8 cellular contexts compared by ENCODE assay signal in the genomic region with DNA sequence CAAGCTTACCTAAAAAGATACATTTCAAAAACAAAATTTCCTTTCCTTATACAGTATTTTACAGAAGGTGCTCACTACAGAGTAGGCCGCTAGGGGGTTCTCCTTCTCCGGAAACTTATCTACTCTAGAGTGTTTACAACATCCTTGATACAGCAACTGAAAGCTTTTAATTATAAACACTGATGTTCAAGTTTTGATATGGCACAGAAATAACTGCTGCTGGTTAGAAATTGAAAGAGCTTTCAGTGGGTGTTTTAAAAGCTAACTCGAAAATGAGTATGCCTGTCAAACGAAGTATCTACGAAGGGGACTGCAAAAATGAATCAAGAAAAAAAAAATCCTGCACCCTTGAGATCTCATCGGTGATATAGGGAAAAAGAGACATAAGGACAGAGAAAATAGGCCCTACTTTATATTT. TPM values are rescaled to one million over a fixed set of nuclear protein-coding genes. Genes with fewer than 3 reads are reported as not detected.
DNase-seq lines count a peak whose midpoint lies in the region; ATAC-seq and TF ChIP-seq lines count a peak whose summit lies in the region.

No MANE protein-coding gene starts in this region.

- H3K27ac Mint-ChIP-seq in activated T-cell treated with anti-CD3 and anti-CD28 coated beads, Interleukin-2, amount 50 U/mL, for 72 hours = peak overlapping the region; percentile 100
- H3K27ac Mint-ChIP-seq in naive thymus-derived CD8-positive, alpha-beta T cell = peak overlapping the region; percentile 86 to 99 (median 98)
- peak overlapping the region; percentile 98 for H3K27ac Mint-ChIP-seq in type B pancreatic cell

- ATAC-seq in HG02678 (IDR thresholded peaks at IDR 0.05; ENCODE audit: unreplicated experiment) = peak; percentile 42
- ATAC-seq in activated T-cell treated with anti-CD3 and anti-CD28 coated beads, Interleukin-2, amount 50 U/mL, for 72 hours (replicated peaks in 1 of 2) = peak; percentile 30 to 34
- ATAC-seq in naive thymus-derived CD8-positive, alpha-beta T cell = peak; percentile 32 to 34

- POLR2A ChIA-PET in naive thymus-derived CD8-positive, alpha-beta T cell (lab: Charles Lee) = interaction anchor here (1.5 to 1.9 kb wide), 2 partner anchors 21 to 272 kb away, joined by 4 to 5 read pairs; partner anchors contain the start of gene CD55

- H3K36me3 Mint-ChIP-seq in activated T-cell treated with anti-CD3 and anti-CD28 coated beads, Interleukin-2, amount 50 U/mL, for 72 hours (ENCODE audit: insufficient read depth in 2 of 2) = peaks cover 1 to 12% of the 10 kb centered on the region in 2 donors
- peaks cover 0 to 45% (median 14%) of the 10 kb centered on the region in 3 donors for H3K36me3 Mint-ChIP-seq in naive thymus-derived CD8-positive, alpha-beta T cell
- peaks cover 10% of the 10 kb centered on the region for H3K36me3 Mint-ChIP-seq in type B pancreatic cell

- H3K9me3 Mint-ChIP-seq in activated T-cell treated with anti-CD3 and anti-CD28 coated beads, Interleukin-2, amount 50 U/mL, for 72 hours = no peaks in the 10 kb centered on the region
- no peaks in the 10 kb centered on the region for H3K9me3 Mint-ChIP-seq in naive thymus-derived CD8-positive, alpha-beta T cell
- H3K9me3 Mint-ChIP-seq in type B pancreatic cell = no peaks in the 10 kb centered on the region

- no peaks in the 10 kb centered on the region for H3K27me3 Mint-ChIP-seq in activated T-cell treated with anti-CD3 and anti-CD28 coated beads, Interleukin-2, amount 50 U/mL, for 72 hours (ENCODE audit: low read depth)
- no peaks in the 10 kb centered on the region for H3K27me3 Mint-ChIP-seq in naive thymus-derived CD8-positive, alpha-beta T cell
- peaks cover 3% of the 10 kb centered on the region for H3K27me3 Mint-ChIP-seq in type B pancreatic cell

- TF ChIP-seq CTCF in fibroblast of mammary gland (conservative IDR thresholded peaks at IDR 0.05; ENCODE audit: control insufficient read depth, insufficient read depth, low read depth, low read length) (peak; percentile 87), type B pancreatic cell (conservative IDR thresholded peaks at IDR 0.05) (peak; percentile 93)

- H3K4me3 ChIP-seq in fibroblast of mammary gland (ENCODE audit: control insufficient read depth, low read depth, low read length) = peak overlapping the region; percentile 96

- DNase-seq in DMS79 treated with DMSO at 0.1 percent for 48 hours (lab: John Stamatoyannopoulos, UW) (peak; percentile 50), NCI-H526 (lab: John Stamatoyannopoulos, UW) (peak; percentile 4 to 44), fibroblast of mammary gland (ENCODE audit: low read depth) (peak; percentile 63), type B pancreatic cell (ENCODE audit: extremely low spot score, unreplicated experiment) (no peak), iPS-NIHi11 (ENCODE audit: low spot score) (no peak)
- peak; percentile 54 to 61 for DNase-seq in activated T-cell treated with anti-CD3 and anti-CD28 coated beads, Interleukin-2, amount 50 U/mL, for 72 hours
- DNase-seq in naive thymus-derived CD8-positive, alpha-beta T cell = peak in 9 of 10 donors; percentile 31 to 75 (median 53)

- H3K4me1 Mint-ChIP-seq in activated T-cell treated with anti-CD3 and anti-CD28 coated beads, Interleukin-2, amount 50 U/mL, for 72 hours (ENCODE audit: low read depth) = peaks cover 72% of the 10 kb centered on the region
- H3K4me1 Mint-ChIP-seq in naive thymus-derived CD8-positive, alpha-beta T cell = peaks cover 25 to 86% (median 68%) of the 10 kb centered on the region in 4 donors
- H3K4me1 Mint-ChIP-seq in type B pancreatic cell (ENCODE audit: unreplicated experiment) = peaks cover 57% of the 10 kb centered on the region

- H3K4me3 Mint-ChIP-seq in activated T-cell treated with anti-CD3 and anti-CD28 coated beads, Interleukin-2, amount 50 U/mL, for 72 hours = peak overlapping the region; percentile 98 to 100
- H3K4me3 Mint-ChIP-seq in naive thymus-derived CD8-positive, alpha-beta T cell = peak overlapping the region; percentile 91 to 100 (median 97)
- peak overlapping the region; percentile 97 for H3K4me3 Mint-ChIP-seq in type B pancreatic cell

RNA-seq across cellular contexts. Expression of gene YOD1, which starts 1.0 kb away (rescaled TPM):
- 10 to 100 TPM; 12.6 to 13.2 TPM for total RNA-seq in activated T-cell treated with anti-CD3 and anti-CD28 coated beads, Interleukin-2, amount 50 U/mL, for 72 hours
- 10 to 100 TPM; 11.5 to 12.0 TPM for total RNA-seq in naive thymus-derived CD8-positive, alpha-beta T cell
- polyA plus RNA-seq in naive thymus-derived CD8-positive, alpha-beta T cell = 1 to 10 TPM in 1 of 3 donors, under 1 TPM in 2; 0.70 to 1.3 (median 0.90) TPM
- total RNA-seq in type B pancreatic cell (ENCODE audit: low replicate concordance) = 12.3 and 15.0 TPM in 2 replicates

RNA-seq across cellular contexts. Expression of gene PFKFB2, which starts 3.1 kb away (rescaled TPM):
- total RNA-seq in activated T-cell treated with anti-CD3 and anti-CD28 coated beads, Interleukin-2, amount 50 U/mL, for 72 hours = 1 to 10 TPM; 4.6 to 6.9 TPM
- 1 to 10 TPM; 4.7 to 6.5 TPM for total RNA-seq in naive thymus-derived CD8-positive, alpha-beta T cell
- polyA plus RNA-seq in naive thymus-derived CD8-positive, alpha-beta T cell = 1 to 10 TPM; 1.0 to 1.3 (median 1.1) TPM
- total RNA-seq in type B pancreatic cell (ENCODE audit: low replicate concordance) = 18.7 and 31.4 TPM in 2 replicates

RNA-seq across cellular contexts. Expression of gene C1orf116, which starts 17.4 kb away (rescaled TPM):
- under 1 TPM; 0.12 to 0.21 TPM for total RNA-seq in activated T-cell treated with anti-CD3 and anti-CD28 coated beads, Interleukin-2, amount 50 U/mL, for 72 hours
- total RNA-seq in naive thymus-derived CD8-positive, alpha-beta T cell = under 1 TPM; 0.14 to 0.16 TPM
- not detected for polyA plus RNA-seq in naive thymus-derived CD8-positive, alpha-beta T cell
- total RNA-seq in type B pancreatic cell (ENCODE audit: low replicate concordance) = 50.4 and 108 TPM in 2 replicates

RNA-seq across cellular contexts. Expression of gene C4BPB, which starts 38.7 kb away (rescaled TPM):
- 1 to 10 TPM; 2.6 to 7.4 TPM for total RNA-seq in activated T-cell treated with anti-CD3 and anti-CD28 coated beads, Interleukin-2, amount 50 U/mL, for 72 hours
- total RNA-seq in naive thymus-derived CD8-positive, alpha-beta T cell = 1 to 10 TPM in 1 of 2 experiments, under 1 TPM in 1; 0.44 to 1.6 TPM
- polyA plus RNA-seq in naive thymus-derived CD8-positive, alpha-beta T cell = under 1 TPM in 1 of 3 donors, not detected in 2; 0.32 TPM
- 0.36 and 4.4 TPM in 2 replicates for total RNA-seq in type B pancreatic cell (ENCODE audit: low replicate concordance)

RNA-seq across cellular contexts. Expression of gene C4BPA, which starts 54.0 kb away (rescaled TPM):
- not detected for total RNA-seq in activated T-cell treated with anti-CD3 and anti-CD28 coated beads, Interleukin-2, amount 50 U/mL, for 72 hours
- total RNA-seq in naive thymus-derived CD8-positive, alpha-beta T cell = not detected
- not detected for polyA plus RNA-seq in naive thymus-derived CD8-positive, alpha-beta T cell
- 0.87 and 6.8 TPM in 2 replicates for total RNA-seq in type B pancreatic cell (ENCODE audit: low replicate concordance)

Comparison
In these comparisons a context has a peak if more than half of its experiments do, and no peak if none do; other contexts are left out.
1. DNase-seq: peak in DMS79 treated with DMSO at 0.1 percent for 48 hours (single experiment), NCI-H526 (2 of 2), activated T-cell treated with anti-CD3 and anti-CD28 coated beads, Interleukin-2, amount 50 U/mL, for 72 hours (2 of 2), fibroblast of mammary gland (single experiment) and naive thymus-derived CD8-positive, alpha-beta T cell (9 of 10); none in type B pancreatic cell (single experiment) and iPS-NIHi11 (single experiment).
2. RNA of gene C1orf116, which starts 17.4 kb away (total RNA-seq): 50.4 to 108 TPM in type B pancreatic cell; 0.12 to 0.21 TPM in activated T-cell treated with anti-CD3 and anti-CD28 coated beads, Interleukin-2, amount 50 U/mL, for 72 hours and 0.14 to 0.16 TPM in naive thymus-derived CD8-positive, alpha-beta T cell; every median in the first group is over 10 times any median in the second.
3. Peak in every context shown above with its lines, with median percentiles within 50 percentile points of each other: ATAC-seq, H3K27ac Mint-ChIP-seq and H3K4me3 Mint-ChIP-seq.